In genomic region chr10:112785089-112785488, GRCh38 we compare ENCODE assay signal across 1 cellular context.
TF ChIP-seq lines count a peak whose summit lies in the region.

No MANE protein-coding gene starts in this region.

TF ChIP-seq in GM23338, 12 proteins besides CTCF, POLR2A, EP300 and RAD21 (continued from another document):
- TF ChIP-seq, protein P1, sequence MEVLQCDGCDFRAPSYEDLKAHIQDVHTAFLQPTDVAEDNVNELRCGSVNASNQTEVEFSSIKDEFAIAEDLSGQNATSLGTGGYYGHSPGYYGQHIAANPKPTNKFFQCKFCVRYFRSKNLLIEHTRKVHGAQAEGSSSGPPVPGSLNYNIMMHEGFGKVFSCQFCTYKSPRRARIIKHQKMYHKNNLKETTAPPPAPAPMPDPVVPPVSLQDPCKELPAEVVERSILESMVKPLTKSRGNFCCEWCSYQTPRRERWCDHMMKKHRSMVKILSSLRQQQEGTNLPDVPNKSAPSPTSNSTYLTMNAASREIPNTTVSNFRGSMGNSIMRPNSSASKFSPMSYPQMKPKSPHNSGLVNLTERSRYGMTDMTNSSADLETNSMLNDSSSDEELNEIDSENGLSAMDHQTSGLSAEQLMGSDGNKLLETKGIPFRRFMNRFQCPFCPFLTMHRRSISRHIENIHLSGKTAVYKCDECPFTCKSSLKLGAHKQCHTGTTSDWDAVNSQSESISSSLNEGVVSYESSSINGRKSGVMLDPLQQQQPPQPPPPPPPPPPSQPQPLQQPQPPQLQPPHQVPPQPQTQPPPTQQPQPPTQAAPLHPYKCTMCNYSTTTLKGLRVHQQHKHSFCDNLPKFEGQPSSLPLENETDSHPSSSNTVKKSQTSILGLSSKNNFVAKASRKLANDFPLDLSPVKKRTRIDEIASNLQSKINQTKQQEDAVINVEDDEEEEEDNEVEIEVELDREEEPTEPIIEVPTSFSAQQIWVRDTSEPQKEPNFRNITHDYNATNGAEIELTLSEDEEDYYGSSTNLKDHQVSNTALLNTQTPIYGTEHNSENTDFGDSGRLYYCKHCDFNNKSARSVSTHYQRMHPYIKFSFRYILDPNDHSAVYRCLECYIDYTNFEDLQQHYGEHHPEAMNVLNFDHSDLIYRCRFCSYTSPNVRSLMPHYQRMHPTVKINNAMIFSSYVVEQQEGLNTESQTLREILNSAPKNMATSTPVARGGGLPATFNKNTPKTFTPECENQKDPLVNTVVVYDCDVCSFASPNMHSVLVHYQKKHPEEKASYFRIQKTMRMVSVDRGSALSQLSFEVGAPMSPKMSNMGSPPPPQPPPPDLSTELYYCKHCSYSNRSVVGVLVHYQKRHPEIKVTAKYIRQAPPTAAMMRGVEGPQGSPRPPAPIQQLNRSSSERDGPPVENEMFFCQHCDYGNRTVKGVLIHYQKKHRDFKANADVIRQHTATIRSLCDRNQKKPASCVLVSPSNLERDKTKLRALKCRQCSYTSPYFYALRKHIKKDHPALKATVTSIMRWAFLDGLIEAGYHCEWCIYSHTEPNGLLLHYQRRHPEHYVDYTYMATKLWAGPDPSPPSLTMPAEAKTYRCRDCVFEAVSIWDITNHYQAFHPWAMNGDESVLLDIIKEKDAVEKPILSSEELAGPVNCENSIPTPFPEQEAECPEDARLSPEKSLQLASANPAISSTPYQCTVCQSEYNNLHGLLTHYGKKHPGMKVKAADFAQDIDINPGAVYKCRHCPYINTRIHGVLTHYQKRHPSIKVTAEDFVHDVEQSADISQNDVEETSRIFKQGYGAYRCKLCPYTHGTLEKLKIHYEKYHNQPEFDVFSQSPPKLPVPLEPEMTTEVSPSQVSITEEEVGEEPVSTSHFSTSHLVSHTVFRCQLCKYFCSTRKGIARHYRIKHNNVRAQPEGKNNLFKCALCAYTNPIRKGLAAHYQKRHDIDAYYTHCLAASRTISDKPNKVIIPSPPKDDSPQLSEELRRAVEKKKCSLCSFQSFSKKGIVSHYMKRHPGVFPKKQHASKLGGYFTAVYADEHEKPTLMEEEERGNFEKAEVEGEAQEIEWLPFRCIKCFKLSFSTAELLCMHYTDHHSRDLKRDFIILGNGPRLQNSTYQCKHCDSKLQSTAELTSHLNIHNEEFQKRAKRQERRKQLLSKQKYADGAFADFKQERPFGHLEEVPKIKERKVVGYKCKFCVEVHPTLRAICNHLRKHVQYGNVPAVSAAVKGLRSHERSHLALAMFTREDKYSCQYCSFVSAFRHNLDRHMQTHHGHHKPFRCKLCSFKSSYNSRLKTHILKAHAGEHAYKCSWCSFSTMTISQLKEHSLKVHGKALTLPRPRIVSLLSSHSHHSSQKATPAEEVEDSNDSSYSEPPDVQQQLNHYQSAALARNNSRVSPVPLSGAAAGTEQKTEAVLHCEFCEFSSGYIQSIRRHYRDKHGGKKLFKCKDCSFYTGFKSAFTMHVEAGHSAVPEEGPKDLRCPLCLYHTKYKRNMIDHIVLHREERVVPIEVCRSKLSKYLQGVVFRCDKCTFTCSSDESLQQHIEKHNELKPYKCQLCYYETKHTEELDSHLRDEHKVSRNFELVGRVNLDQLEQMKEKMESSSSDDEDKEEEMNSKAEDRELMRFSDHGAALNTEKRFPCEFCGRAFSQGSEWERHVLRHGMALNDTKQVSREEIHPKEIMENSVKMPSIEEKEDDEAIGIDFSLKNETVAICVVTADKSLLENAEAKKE (CRISPR knock-in tag; IDR thresholded peaks at IDR 0.05), result no peak
- no peak for TF ChIP-seq ZNF114 (CRISPR knock-in tag; IDR thresholded peaks at IDR 0.05)
- no peak for TF ChIP-seq JUNB (IDR thresholded peaks at IDR 0.05; ENCODE audit: unreplicated experiment)
- TF ChIP-seq STAT1 (IDR thresholded peaks at IDR 0.05; ENCODE audit: unreplicated experiment), result no peak
